ENCODE assay signal across 21 cellular contexts in the genomic region with DNA sequence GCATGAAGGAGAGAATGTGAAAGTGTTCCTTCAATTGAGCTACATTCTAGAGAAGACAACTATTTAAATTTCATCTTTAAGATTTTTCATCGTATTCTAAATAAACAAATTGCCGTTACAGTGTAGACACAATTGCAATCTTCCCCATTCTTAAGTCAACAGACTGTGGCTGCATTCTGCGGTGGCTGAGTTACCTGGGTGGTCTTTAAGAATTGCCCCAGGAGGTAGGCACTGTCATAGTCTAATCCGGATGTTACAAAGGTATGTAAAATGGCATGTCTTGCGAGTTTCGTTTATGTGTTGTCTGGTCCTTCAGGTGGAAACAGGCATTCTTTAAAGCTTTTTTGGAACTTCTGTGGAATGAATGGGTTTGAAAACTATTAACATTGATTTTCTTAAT.
DNase-seq lines count a peak whose midpoint lies in the region; ATAC-seq and TF ChIP-seq lines count a peak whose summit lies in the region.
"Had no signal": no experiment of that assay in that cellular context is flagged by ENCODE, and none has a peak within 500 bp of the region (broad histone marks: within the 10 kb centered on the region; RNA-seq: fewer than 3 reads in every experiment).

No MANE protein-coding gene starts in this region.

- TF ChIP-seq POLR2A in erythroblast (IDR thresholded peaks at IDR 0.05; ENCODE audit: low read length), result no peak

- DNase-seq in ELF-1 (ENCODE audit: low read depth, low spot score) (peak; percentile 21), SJCRH30 (peak; percentile 55 to 62), iPS DF 19.7 (ENCODE audit: low read depth, low spot score) (peak; percentile 45), islet precursor cell (peak; percentile 71), C1 segment of cervical spinal cord (lab: John Stamatoyannopoulos, UW) (no peak), erythroblast (lab: John Stamatoyannopoulos, UW) (no peak), NCI-H1436 treated with DMSO at 0.1 percent for 48 hours (lab: John Stamatoyannopoulos, UW) (no peak), Right ventricle myocardium superior (no peak)
- DNase-seq: Calu3; CD8-positive, alpha-beta memory T cell; Kasumi-1; NCI-H1092 treated with DMSO at 0.1 percent for 48 hours; NCI-H2029; NCI-H446; NCI-H524 treated with DMSO at 0.1 percent for 48 hours; NCI-H774; PC-3; SK-N-SH; SW 1271 had no signal

- no peaks in the 10 kb centered on the region for H3K27me3 ChIP-seq in SJCRH30

- peak overlapping the region; percentile 27; the same call in 1 of the 2 replicates for H3K4me3 ChIP-seq in SJCRH30
- H3K4me3 ChIP-seq: K562 had no signal

- H3K36me3 ChIP-seq in SJCRH30, result no peaks in the 10 kb centered on the region

- H3K9me3 ChIP-seq in SJCRH30 (replicated peaks), result no peaks in the 10 kb centered on the region
- H3K9me3 ChIP-seq: SK-N-SH had no signal

- no peak for ATAC-seq in Right ventricle myocardium superior (ENCODE audit: poor library complexity)
- ATAC-seq: K562, PC-3 had no signal

- peak overlapping the region; percentile 53 for H3K27ac ChIP-seq in SJCRH30
- H3K27ac ChIP-seq: 22Rv1 had no signal

- peaks cover 60% of the 10 kb centered on the region for H3K4me1 ChIP-seq in SJCRH30

- intact Hi-C loops in Right ventricle myocardium superior (cut with DNase I), result no loop called here

Comparison
In these comparisons a context has a peak if more than half of its experiments do, and no peak if none do; other contexts are left out.
1. DNase-seq: peak in ELF-1 (single experiment), SJCRH30 (2 of 2), iPS DF 19.7 (single experiment) and islet precursor cell (single experiment); none in C1 segment of cervical spinal cord (0 of 14), erythroblast (0 of 2), NCI-H1436 treated with DMSO at 0.1 percent for 48 hours (single experiment) and Right ventricle myocardium superior (single experiment).